Comparison of ENCODE assay signal across 8 cellular contexts in the genomic region with DNA sequence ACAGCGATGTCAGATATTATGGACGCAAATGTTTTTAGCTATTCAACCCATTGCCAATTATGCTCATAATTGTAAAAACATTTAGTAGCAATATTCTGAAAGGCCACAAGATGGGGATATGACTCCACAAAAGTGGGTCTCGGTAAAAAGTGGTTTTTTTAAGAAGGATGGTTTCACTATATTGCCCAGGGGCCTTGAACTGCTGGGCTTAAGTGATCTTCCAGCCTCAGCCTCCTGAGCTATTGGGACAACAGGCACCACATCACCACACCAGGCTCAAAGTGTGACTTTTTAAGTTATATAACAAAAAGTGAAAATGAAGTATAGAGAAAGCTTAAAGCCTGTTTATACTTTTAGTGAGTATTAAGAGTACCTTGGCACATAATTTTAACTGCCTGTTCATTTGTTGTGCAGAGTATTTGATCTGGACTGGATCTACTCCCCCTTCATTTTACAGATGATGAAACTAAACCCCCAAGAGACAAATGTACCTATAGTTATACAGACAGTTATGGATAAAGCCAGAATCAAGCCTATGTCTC. TPM values are rescaled to one million over a fixed set of nuclear protein-coding genes. Genes with fewer than 3 reads are reported as not detected.
DNase-seq lines count a peak whose midpoint lies in the region; ATAC-seq and TF ChIP-seq lines count a peak whose summit lies in the region.

No MANE protein-coding gene starts in this region.

- DNase-seq in Daoy (ENCODE audit: low read depth) (peak; percentile 37), RKO (ENCODE audit: low spot score) (peak; percentile 78), caudate nucleus (lab: John Stamatoyannopoulos, UW) (peak in 7 of 61 donors; percentile 2 to 27 (median 8)), kidney tubule cell (ENCODE audit: low spot score) (peak; percentile 56), suprapubic skin (ENCODE audit: low spot score in 2 of 2) (no peak), islet precursor cell (no peak)
- DNase-seq in Jurkat, Clone E6-1 (ENCODE audit: low read depth, low spot score): peak; percentile 63

- no peaks in the 10 kb centered on the region for H3K9me3 ChIP-seq in suprapubic skin

- 6% methylated on average over 3 of the region's 3 CpGs for WGBS in suprapubic skin

- TF ChIP-seq POLR2A in suprapubic skin (IDR thresholded peaks at IDR 0.05): no peak

- H3K27me3 ChIP-seq in suprapubic skin: no peaks in the 10 kb centered on the region

- no peaks in the 10 kb centered on the region for H3K36me3 ChIP-seq in suprapubic skin

- peaks cover 46% of the 10 kb centered on the region for H3K4me1 ChIP-seq in suprapubic skin

- peak; percentile 32 to 77 for TF ChIP-seq CTCF in suprapubic skin (IDR thresholded peaks at IDR 0.05)

- no peak for TF ChIP-seq EP300 in suprapubic skin (IDR thresholded peaks at IDR 0.05)

- peak overlapping the region; percentile 18 for H3K27ac ChIP-seq in caudate nucleus (ENCODE audit: low read depth, low read length)
- H3K27ac ChIP-seq in suprapubic skin: no peak overlapping the region

- H3K4me3 ChIP-seq in Jurkat, Clone E6-1 (ENCODE audit: low read length): no peak overlapping the region
- no peak overlapping the region for H3K4me3 ChIP-seq in suprapubic skin

- ATAC-seq in GM19468 (IDR thresholded peaks at IDR 0.05; ENCODE audit: extremely low read depth, unreplicated experiment): peak; percentile 44

RNA-seq across cellular contexts. Expression of gene NAA50, which starts 9.4 kb away (rescaled TPM):
- 284 and 420 TPM in 2 replicates for total RNA-seq in Daoy (2014; rRNA removed; shearing (Covaris generic))
- 112 TPM for polyA plus RNA-seq in Jurkat, Clone E6-1 (2012; ENCODE audit: insufficient read depth, insufficient read length)
- total RNA-seq in suprapubic skin: 100 to 1,000 TPM in 3 of 4 donors, 10 to 100 TPM in 1; 87.3 to 184 (median 128) TPM

RNA-seq across cellular contexts. Expression of gene ATP6V1A, which starts 10.2 kb away (rescaled TPM):
- total RNA-seq in Daoy (2014; rRNA removed; shearing (Covaris generic)): 45.7 and 47.3 TPM in 2 replicates
- 12.2 TPM for polyA plus RNA-seq in Jurkat, Clone E6-1 (2012; ENCODE audit: insufficient read depth, insufficient read length)
- 10 to 100 TPM; 43.5 to 63.5 (median 58.7) TPM for total RNA-seq in suprapubic skin

RNA-seq across cellular contexts. Expression of gene USF3, which starts 40.2 kb away (rescaled TPM):
- 6.3 and 7.7 TPM in 2 replicates for total RNA-seq in Daoy (2014; rRNA removed; shearing (Covaris generic))
- 6.5 TPM for polyA plus RNA-seq in Jurkat, Clone E6-1 (2012; ENCODE audit: insufficient read depth, insufficient read length)
- 10 to 100 TPM; 20.6 to 34.6 (median 28.2) TPM for total RNA-seq in suprapubic skin

Comparison
In these comparisons a context has a peak if more than half of its experiments do, and no peak if none do; other contexts are left out.
1. DNase-seq: peak in Daoy (single experiment), Jurkat, Clone E6-1 (single experiment), RKO (single experiment) and kidney tubule cell (single experiment); none in suprapubic skin (0 of 2) and islet precursor cell (single experiment).